Comparison of ENCODE assay signal across 8 cellular contexts in genomic region chr17:1398900-1399299, GRCh38. TPM values are rescaled to one million over a fixed set of nuclear protein-coding genes. Genes with fewer than 3 reads are reported as not detected.
DNase-seq lines count a peak whose midpoint lies in the region; ATAC-seq, FAIRE-seq and TF ChIP-seq lines count a peak whose summit lies in the region.

No MANE protein-coding gene starts in this region.

- POLR2A ChIA-PET in CD8-positive, alpha-beta memory T cell (lab: Charles Lee) = interaction anchor here (0.8 to 2.1 kb wide), 2 partner anchors 36 to 117 kb away, joined by 3 to 16 read pairs; partner anchors contain the start of gene INPP5K
- POLR2A ChIA-PET in HEK293T (lab: Yijun Ruan, JAX) = interaction anchor here (0.5 to 1.7 kb wide), 4 partner anchors 9 to 32 kb away, joined by 3 to 30 read pairs (median 6); no protein-coding TSS in a partner anchor

- FAIRE-seq in astrocyte (lab: Jason Lieb, UNC) = no peak

- H3K4me1 ChIP-seq in CD8-positive, alpha-beta memory T cell (ENCODE audit: insufficient read depth, low read length) = peaks cover 46% of the 10 kb centered on the region
- peaks cover 23% of the 10 kb centered on the region for H3K4me1 ChIP-seq in Karpas-422 (ENCODE audit: low read length)
- H3K4me1 ChIP-seq in astrocyte (ENCODE audit: insufficient read depth, low read length) = peaks cover 17% of the 10 kb centered on the region
- H3K4me1 ChIP-seq in stomach smooth muscle (ENCODE audit: control insufficient read depth, insufficient read depth, low read length) = peaks cover 30% of the 10 kb centered on the region

- no peak for TF ChIP-seq CTCF in astrocyte (IDR thresholded peaks at IDR 0.05; ENCODE audit: insufficient read depth, low read depth, low read length)
- no peak for TF ChIP-seq CTCF in kidney epithelial cell (IDR thresholded peaks at IDR 0.05; ENCODE audit: insufficient read depth, low read length, poor library complexity, severe bottlenecking)

- no peaks in the 10 kb centered on the region for H3K27me3 ChIP-seq in CD8-positive, alpha-beta memory T cell (ENCODE audit: insufficient read depth, low read length, poor library complexity, severe bottlenecking)
- no peaks in the 10 kb centered on the region for H3K27me3 ChIP-seq in Karpas-422 (ENCODE audit: low read length)
- H3K27me3 ChIP-seq in astrocyte (ENCODE audit: insufficient read depth, low read length) = no peaks in the 10 kb centered on the region
- no peaks in the 10 kb centered on the region for H3K27me3 ChIP-seq in kidney epithelial cell (ENCODE audit: control insufficient read depth, insufficient read depth, low read length)
- H3K27me3 ChIP-seq in stomach smooth muscle (ENCODE audit: control insufficient read depth in 1 of 2, insufficient read depth in 2 of 2, low read length in 2 of 2) = no peaks in the 10 kb centered on the region

- H3K27ac Mint-ChIP-seq in CD8-positive, alpha-beta memory T cell = peak overlapping the region; percentile 96 to 99 (median 98)
- peak overlapping the region; percentile 98 for H3K27ac Mint-ChIP-seq in astrocyte (ENCODE audit: unreplicated experiment)

- H3K4me3 Mint-ChIP-seq in CD8-positive, alpha-beta memory T cell = peak overlapping the region; percentile 97 to 100 (median 99)
- H3K4me3 Mint-ChIP-seq in astrocyte (ENCODE audit: unreplicated experiment) = peak overlapping the region; percentile 98

- peaks cover 0 to 3% (median 0%) of the 10 kb centered on the region in 5 donors for H3K9me3 Mint-ChIP-seq in CD8-positive, alpha-beta memory T cell
- H3K9me3 Mint-ChIP-seq in astrocyte (ENCODE audit: unreplicated experiment) = no peaks in the 10 kb centered on the region

- H3K9me2 ChIP-seq in Karpas-422 (replicated peaks; ENCODE audit: insufficient read depth, low read length) = no peaks in the 10 kb centered on the region

- CTCF ChIA-PET in CD8-positive, alpha-beta memory T cell (lab: Charles Lee) = no interaction called here
- CTCF ChIA-PET in HEK293T (lab: Yijun Ruan, JAX) = no interaction called here

- peak overlapping the region; percentile 96 for H3K9ac ChIP-seq in Karpas-422 (ENCODE audit: low read length)
- H3K9ac ChIP-seq in astrocyte (ENCODE audit: low read length) = peak overlapping the region; percentile 100
- H3K9ac ChIP-seq in stomach smooth muscle (ENCODE audit: low read length in 2 of 2) = peak overlapping the region; percentile 84 to 97

- peak overlapping the region; percentile 98 for H3K4me3 ChIP-seq in CD8-positive, alpha-beta memory T cell (ENCODE audit: low read length)
- H3K4me3 ChIP-seq in Karpas-422 (ENCODE audit: low read length) (peak overlapping the region; percentile 74), astrocyte (ENCODE audit: insufficient read depth, low read depth, low read length) (peak overlapping the region; percentile 100), kidney epithelial cell (ENCODE audit: low read depth, low read length) (peak overlapping the region; percentile 59), stomach smooth muscle (ENCODE audit: low read length in 2 of 2) (peak overlapping the region; percentile 98)

- H3K79me2 ChIP-seq in Karpas-422 (ENCODE audit: low read length) = peaks cover 61% of the 10 kb centered on the region
- peaks cover 61% of the 10 kb centered on the region for H3K79me2 ChIP-seq in astrocyte (ENCODE audit: insufficient read depth, low read length)

- peaks cover 0 to 31% (median 2%) of the 10 kb centered on the region in 3 donors for H3K36me3 Mint-ChIP-seq in CD8-positive, alpha-beta memory T cell
- H3K36me3 Mint-ChIP-seq in astrocyte (ENCODE audit: low read depth, unreplicated experiment) = peaks cover 2% of the 10 kb centered on the region

- H3K4me2 ChIP-seq in Karpas-422 (ENCODE audit: low read depth, low read length, poor library complexity, severe bottlenecking) (peak overlapping the region; percentile 96), astrocyte (ENCODE audit: low read length) (peak overlapping the region; percentile 94)

- peaks cover 40 to 54% (median 49%) of the 10 kb centered on the region in 3 donors for H3K4me1 Mint-ChIP-seq in CD8-positive, alpha-beta memory T cell
- H3K4me1 Mint-ChIP-seq in astrocyte (ENCODE audit: low read depth, unreplicated experiment) = peaks cover 18% of the 10 kb centered on the region

- H2AFZ ChIP-seq in Karpas-422 (ENCODE audit: low read length) (no peak overlapping the region), astrocyte (ENCODE audit: low read depth, low read length) (no peak overlapping the region)

- no peaks in the 10 kb centered on the region for H3K36me3 ChIP-seq in CD8-positive, alpha-beta memory T cell (ENCODE audit: insufficient read depth, low read length)
- peaks cover 20% of the 10 kb centered on the region for H3K36me3 ChIP-seq in Karpas-422 (ENCODE audit: insufficient read depth, low read length)
- no peaks in the 10 kb centered on the region for H3K36me3 ChIP-seq in astrocyte (ENCODE audit: insufficient read depth, low read length)
- no peaks in the 10 kb centered on the region for H3K36me3 ChIP-seq in kidney epithelial cell (ENCODE audit: control insufficient read depth, insufficient read depth, low read length)
- H3K36me3 ChIP-seq in stomach smooth muscle (ENCODE audit: control insufficient read depth in 2 of 2, insufficient read depth in 2 of 2, low read length in 2 of 2) = no peaks in the 10 kb centered on the region

- no peak for ATAC-seq in GM18873 (IDR thresholded peaks at IDR 0.05; ENCODE audit: low FRiP score, unreplicated experiment)
- ATAC-seq in HG02981 (IDR thresholded peaks at IDR 0.05; ENCODE audit: unreplicated experiment) = no peak

- DNase-seq in CD8-positive, alpha-beta memory T cell = peak in 1 of 5 donors; percentile 31
- DNase-seq in Karpas-422 (peak; percentile 58), astrocyte (ENCODE audit: low read depth) (no peak), kidney epithelial cell (ENCODE audit: low read depth) (no peak), HEK293T (ENCODE audit: extremely low spot score) (no peak)

- no peaks in the 10 kb centered on the region for H3K9me3 ChIP-seq in CD8-positive, alpha-beta memory T cell (ENCODE audit: low read length)
- no peaks in the 10 kb centered on the region for H3K9me3 ChIP-seq in Karpas-422 (ENCODE audit: low read length)
- no peaks in the 10 kb centered on the region for H3K9me3 ChIP-seq in astrocyte (ENCODE audit: insufficient read depth, low read depth, low read length)
- no peaks in the 10 kb centered on the region for H3K9me3 ChIP-seq in stomach smooth muscle (ENCODE audit: control insufficient read depth in 2 of 2, low read length in 2 of 2)

- H3K27ac ChIP-seq in CD8-positive, alpha-beta memory T cell (ENCODE audit: low read depth, low read length) = peak overlapping the region; percentile 63
- H3K27ac ChIP-seq in Karpas-422 (ENCODE audit: low read length) = peak overlapping the region; percentile 93
- peak overlapping the region; percentile 100 for H3K27ac ChIP-seq in astrocyte (ENCODE audit: low read depth, low read length)
- H3K27ac ChIP-seq in stomach smooth muscle (ENCODE audit: low read length) = peak overlapping the region; percentile 86

- H3K27me3 Mint-ChIP-seq in CD8-positive, alpha-beta memory T cell = peaks cover 0 to 5% of the 10 kb centered on the region in 2 donors
- no peaks in the 10 kb centered on the region for H3K27me3 Mint-ChIP-seq in astrocyte (ENCODE audit: low read depth, unreplicated experiment)

- H4K20me1 ChIP-seq in Karpas-422 (ENCODE audit: insufficient read depth, low read depth, low read length) (peaks cover 41% of the 10 kb centered on the region), astrocyte (ENCODE audit: insufficient read depth, low read length) (peaks cover 56% of the 10 kb centered on the region)

TF ChIP-seq in HEK293T, 16 proteins besides CTCF, POLR2A, EP300 and RAD21:
- TF ChIP-seq SUZ12 (IDR thresholded peaks at IDR 0.05) (no peak), L3MBTL2 (conservative IDR thresholded peaks at IDR 0.05) (no peak), TARDBP (IDR thresholded peaks at IDR 0.05) (no peak), ZNF384 (IDR thresholded peaks at IDR 0.05) (no peak)

RNA-seq across cellular contexts. Expression of gene YWHAE, which starts 1.1 kb away (rescaled TPM):
- total RNA-seq in CD8-positive, alpha-beta memory T cell = 100 to 1,000 TPM; 579 to 596 TPM
- polyA plus RNA-seq in CD8-positive, alpha-beta memory T cell = 44.0 TPM
- 189 and 298 TPM in 2 replicates for total RNA-seq in Karpas-422 (2014; rRNA removed; shearing (Covaris generic); ENCODE audit: low replicate concordance)
- total RNA-seq in astrocyte = 756 and 771 TPM in 2 replicates
- total RNA-seq in kidney epithelial cell = 843 and 1,032 TPM in 2 replicates

RNA-seq across cellular contexts. Expression of gene CRK, which starts 57.1 kb away (rescaled TPM):
- total RNA-seq in CD8-positive, alpha-beta memory T cell = 10 to 100 TPM; 25.3 to 28.8 TPM
- 24.6 TPM for polyA plus RNA-seq in CD8-positive, alpha-beta memory T cell
- total RNA-seq in Karpas-422 (2014; rRNA removed; shearing (Covaris generic); ENCODE audit: low replicate concordance) = 14.1 and 19.5 TPM in 2 replicates
- total RNA-seq in astrocyte = 81.1 and 83.5 TPM in 2 replicates
- total RNA-seq in kidney epithelial cell = 81.7 and 84.9 TPM in 2 replicates
